12 cellular contexts compared by ENCODE assay signal in the genomic region with DNA sequence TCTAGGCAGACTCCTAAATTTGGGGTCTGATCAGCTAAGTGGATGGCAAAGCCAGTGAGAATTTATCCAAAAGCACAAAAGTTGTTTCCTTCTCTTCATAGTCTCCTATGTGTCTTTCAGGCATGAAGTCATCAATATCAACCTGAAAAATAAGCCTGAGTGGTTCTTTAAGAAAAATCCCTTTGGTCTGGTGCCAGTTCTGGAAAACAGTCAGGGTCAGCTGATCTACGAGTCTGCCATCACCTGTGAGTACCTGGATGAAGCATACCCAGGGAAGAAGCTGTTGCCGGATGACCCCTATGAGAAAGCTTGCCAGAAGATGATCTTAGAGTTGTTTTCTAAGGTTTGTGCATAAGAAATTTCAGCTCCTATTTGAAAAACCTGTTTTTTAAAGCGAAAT. TPM values are rescaled to one million over a fixed set of nuclear protein-coding genes. Genes with fewer than 3 reads are reported as not detected.
A peak's percentile ranks its signal among the peaks of the same experiment; 100 is the strongest.
DNase-seq lines count a peak whose midpoint lies in the region; ATAC-seq and TF ChIP-seq lines count a peak whose summit lies in the region.
"Had no signal": no experiment of that assay in that cellular context is flagged by ENCODE, and none has a peak within 500 bp of the region (broad histone marks: within the 10 kb centered on the region; RNA-seq: fewer than 3 reads in every experiment).

No MANE protein-coding gene starts in this region.

- in situ Hi-C loops in IMR-90 (cut with MboI; ENCODE audit: low sequenced_read_pairs): no loop called here

- BruUV-seq in IMR-90 (replicated peaks; lab: Mats Ljungman, UMichigan): no TSS peak

- H3K18ac ChIP-seq in IMR-90 (ENCODE audit: low read depth, low read length): no peak overlapping the region

- no peak overlapping the region for H2AK5ac ChIP-seq in IMR-90 (ENCODE audit: low read depth, low read length)

- no peak overlapping the region for H3K4me3 ChIP-seq in CD4-positive, CD25-positive, alpha-beta regulatory T cell (ENCODE audit: low read depth, low read length)
- no peak overlapping the region for H3K4me3 ChIP-seq in IMR-90 (ENCODE audit: insufficient read depth, low read depth, low read length)

- H3K14ac ChIP-seq in IMR-90 (replicated peaks; ENCODE audit: low read depth, low read length): no peak overlapping the region

- H3K79me1 ChIP-seq in IMR-90 (ENCODE audit: low read depth in 1 of 2, low read length in 2 of 2): peaks cover 21 to 47% of the 10 kb centered on the region in 2 experiments

- peaks cover 43% of the 10 kb centered on the region; the same call in 1 of the 2 replicates for H4K20me1 ChIP-seq in IMR-90 (ENCODE audit: insufficient read depth, low read length)

- H3K27ac ChIP-seq in CD4-positive, CD25-positive, alpha-beta regulatory T cell (ENCODE audit: insufficient read depth, low read length, poor library complexity, severe bottlenecking): no peak overlapping the region
- no peak overlapping the region for H3K27ac ChIP-seq in IMR-90 (ENCODE audit: insufficient read depth, low read length)

- no peak overlapping the region for H2BK15ac ChIP-seq in IMR-90 (ENCODE audit: low read depth, low read length)

- intact Hi-C loops in IMR-90 (cut with micrococcal nuclease): loop anchor here (1.0 kb wide), 1 partner anchor 29 kb away; no protein-coding TSS in a partner anchor

- peaks cover 4% of the 10 kb centered on the region for H3K27me3 Mint-ChIP-seq in CD4-positive, CD25-positive, alpha-beta regulatory T cell
- no peaks in the 10 kb centered on the region for H3K27me3 Mint-ChIP-seq in effector memory CD8-positive, alpha-beta T cell
- no peaks in the 10 kb centered on the region for H3K27me3 Mint-ChIP-seq in naive thymus-derived CD8-positive, alpha-beta T cell

- no peaks in the 10 kb centered on the region for H3K27me3 ChIP-seq in CD4-positive, CD25-positive, alpha-beta regulatory T cell (ENCODE audit: control insufficient read depth, insufficient read depth, low read length)
- no peaks in the 10 kb centered on the region for H3K27me3 ChIP-seq in IMR-90 (ENCODE audit: control insufficient read depth, insufficient read depth, low read length)

- H3K36me3 Mint-ChIP-seq in CD4-positive, CD25-positive, alpha-beta regulatory T cell: peaks cover 38% of the 10 kb centered on the region
- H3K36me3 Mint-ChIP-seq in effector memory CD8-positive, alpha-beta T cell (ENCODE audit: insufficient read depth): peaks cover 68% of the 10 kb centered on the region
- peaks cover 0 to 68% (median 12%) of the 10 kb centered on the region in 3 donors for H3K36me3 Mint-ChIP-seq in naive thymus-derived CD8-positive, alpha-beta T cell

- no peak overlapping the region for H2BK20ac ChIP-seq in IMR-90 (ENCODE audit: low read depth, low read length)

- H3K9me1 ChIP-seq in IMR-90 (ENCODE audit: insufficient read depth, low read length): peaks cover 14% of the 10 kb centered on the region; the same call in 1 of the 2 replicates

- peaks cover 35 to 80% (median 65%) of the 10 kb centered on the region in 4 donors for H3K4me1 Mint-ChIP-seq in CD4-positive, CD25-positive, alpha-beta regulatory T cell
- peaks cover 48 to 73% of the 10 kb centered on the region in 2 donors for H3K4me1 Mint-ChIP-seq in effector memory CD8-positive, alpha-beta T cell (ENCODE audit: low read depth in 2 of 2)
- peaks cover 35 to 82% (median 72%) of the 10 kb centered on the region in 4 donors for H3K4me1 Mint-ChIP-seq in naive thymus-derived CD8-positive, alpha-beta T cell

- peaks cover 56% of the 10 kb centered on the region for H3K36me3 ChIP-seq in CD4-positive, CD25-positive, alpha-beta regulatory T cell (ENCODE audit: control insufficient read depth, insufficient read depth, low read length)
- H3K36me3 ChIP-seq in IMR-90 (ENCODE audit: control insufficient read depth, insufficient read depth, low read length): peaks cover 35% of the 10 kb centered on the region

- no peak overlapping the region for H3K56ac ChIP-seq in IMR-90 (ENCODE audit: extremely low read depth, insufficient read depth, low read length)

- peak overlapping the region; percentile 70 for H2BK5ac ChIP-seq in IMR-90 (ENCODE audit: low read depth, low read length, poor library complexity, severe bottlenecking)

- no peak for ATAC-seq in CD4-positive, CD25-positive, alpha-beta regulatory T cell (ENCODE audit: low read depth in 2 of 2)
- ATAC-seq in IMR-90 (ENCODE audit: low read depth) (no peak), HG03159 (IDR thresholded peaks at IDR 0.05; ENCODE audit: unreplicated experiment) (no peak)
- no peak for ATAC-seq in effector memory CD8-positive, alpha-beta T cell (replicated peaks)
- ATAC-seq in naive thymus-derived CD8-positive, alpha-beta T cell: no peak

- CTCF ChIA-PET in IMR-90 (lab: Yijun Ruan, JAX): no interaction called here

- POLR2A ChIA-PET in IMR-90 (lab: Charles Lee; ENCODE audit: unreplicated experiment): no interaction called here
- POLR2A ChIA-PET in naive thymus-derived CD8-positive, alpha-beta T cell (lab: Charles Lee): interaction anchor here (0.7 to 1.8 kb wide), 3 partner anchors 10 to 352 kb away, joined by 3 to 10 read pairs (median 3); partner anchors contain the start of gene GSTO2

- H4K91ac ChIP-seq in IMR-90 (ENCODE audit: insufficient read depth, low read depth, low read length): no peak overlapping the region

- peak overlapping the region in 2 of 4 donors; percentile 20 to 30 for H3K4me3 Mint-ChIP-seq in CD4-positive, CD25-positive, alpha-beta regulatory T cell
- no peak overlapping the region for H3K4me3 Mint-ChIP-seq in effector memory CD8-positive, alpha-beta T cell
- H3K4me3 Mint-ChIP-seq in naive thymus-derived CD8-positive, alpha-beta T cell: no peak overlapping the region

- H2BK120ac ChIP-seq in IMR-90 (ENCODE audit: low read depth, low read length): no peak overlapping the region

- H2AK9ac ChIP-seq in IMR-90 (replicated peaks; ENCODE audit: low read depth, low read length, poor library complexity): no peak overlapping the region

- DNase-seq in CD4-positive, CD25-positive, alpha-beta regulatory T cell: no peak
- DNase-seq in IMR-90: no peak
- no peak for DNase-seq in effector memory CD8-positive, alpha-beta T cell
- no peak for DNase-seq in naive thymus-derived CD8-positive, alpha-beta T cell
- DNase-seq in Ammon's horn (ENCODE audit: low spot score): no peak
- no peak for DNase-seq in AG08396 (ENCODE audit: low spot score)
- no peak for DNase-seq in GM03348 (ENCODE audit: low spot score)
- DNase-seq: activated T-cell treated with anti-CD3 and anti-CD28 coated beads for 4 hours, Caco-2, midbrain, T1000 had no signal

- peak overlapping the region; percentile 79 to 89 (median 85) for H3K27ac Mint-ChIP-seq in CD4-positive, CD25-positive, alpha-beta regulatory T cell
- H3K27ac Mint-ChIP-seq in effector memory CD8-positive, alpha-beta T cell: peak overlapping the region; percentile 65 to 81
- peak overlapping the region; percentile 30 to 95 (median 73) for H3K27ac Mint-ChIP-seq in naive thymus-derived CD8-positive, alpha-beta T cell

- no peak overlapping the region for H4K5ac ChIP-seq in IMR-90 (ENCODE audit: low read depth, low read length)

- H2AFZ ChIP-seq in IMR-90 (replicated peaks; ENCODE audit: low read length, poor library complexity): no peak overlapping the region

- no peak for TF ChIP-seq RAD21 in IMR-90 (IDR thresholded peaks at IDR 0.05; ENCODE audit: low read length)

- H3K23ac ChIP-seq in IMR-90 (ENCODE audit: low read depth, low read length): peak overlapping the region; percentile 50; the same call in 1 of the 2 replicates

- no peak overlapping the region for H3K4me2 ChIP-seq in IMR-90 (ENCODE audit: low read depth, low read length)

- H3K4ac ChIP-seq in IMR-90 (ENCODE audit: low read depth, low read length): no peak overlapping the region

- TF ChIP-seq POLR2A in IMR-90 (IDR thresholded peaks at IDR 0.05; ENCODE audit: low read depth, low read length): 0 out of 2 replicates have a peak, but pooled peaks have one; percentile 24

- peaks cover 50% of the 10 kb centered on the region for H3K4me1 ChIP-seq in CD4-positive, CD25-positive, alpha-beta regulatory T cell (ENCODE audit: control insufficient read depth, insufficient read depth, low read length, poor library complexity, severe bottlenecking)
- peaks cover 9% of the 10 kb centered on the region for H3K4me1 ChIP-seq in IMR-90 (ENCODE audit: control insufficient read depth, insufficient read depth, low read length)

- no peak for TF ChIP-seq CTCF in IMR-90 (conservative IDR thresholded peaks at IDR 0.05; ENCODE audit: low read depth, low read length)

- WGBS in IMR-90 (ENCODE audit: extremely low coverage in 2 of 2, insufficient read length in 1 of 2), 2 experiments: no CpG with 5 or more reads among the region's 3 CpGs

- H3K9me3 ChIP-seq in CD4-positive, CD25-positive, alpha-beta regulatory T cell (ENCODE audit: control insufficient read depth in 2 of 2, low read length in 2 of 2): no peaks in the 10 kb centered on the region
- no peaks in the 10 kb centered on the region for H3K9me3 ChIP-seq in IMR-90 (ENCODE audit: control insufficient read depth, insufficient read depth, low read length)
- H3K9me3 ChIP-seq: Caco-2 had no signal

- H4K8ac ChIP-seq in IMR-90 (ENCODE audit: low read depth in 2 of 2, low read length in 2 of 2): no peak overlapping the region

- H3K9me3 Mint-ChIP-seq in CD4-positive, CD25-positive, alpha-beta regulatory T cell: no peaks in the 10 kb centered on the region
- no peaks in the 10 kb centered on the region for H3K9me3 Mint-ChIP-seq in effector memory CD8-positive, alpha-beta T cell
- no peaks in the 10 kb centered on the region for H3K9me3 Mint-ChIP-seq in naive thymus-derived CD8-positive, alpha-beta T cell

- dilution Hi-C loops in IMR-90 (cut with HindIII; ENCODE audit: low sequenced_read_pairs, unreplicated experiment): no loop called here

- H3K9ac ChIP-seq in IMR-90 (ENCODE audit: low read depth, low read length): no peak overlapping the region

RNA-seq across cellular contexts. Expression of gene GSTO1, which starts 4.8 kb away (rescaled TPM):
- 39.9 TPM for total RNA-seq in CD4-positive, CD25-positive, alpha-beta regulatory T cell
- 100 to 1,000 TPM; 176 to 199 (median 184) TPM for polyA plus RNA-seq in CD4-positive, CD25-positive, alpha-beta regulatory T cell
- 258 and 330 TPM in 2 replicates for total RNA-seq in IMR-90 (2012; rRNA removed)
- 186 and 189 TPM in 2 replicates for polyA plus RNA-seq in IMR-90 (2012; rRNA removed)
- polyA plus RNA-seq in IMR-90 (2012; cell fraction: cytosol; rRNA removed): 142 and 178 TPM in 2 replicates
- polyA plus RNA-seq in IMR-90 (2012; cell fraction: nucleus; rRNA removed; ENCODE audit: low replicate concordance): 39.1 and 96.8 TPM in 2 replicates
- 10 to 100 TPM; 38.7 to 44.3 TPM for total RNA-seq in naive thymus-derived CD8-positive, alpha-beta T cell
- 100 to 1,000 TPM; 119 to 135 (median 134) TPM for polyA plus RNA-seq in naive thymus-derived CD8-positive, alpha-beta T cell

RNA-seq across cellular contexts. Expression of gene GSTO2, which starts 9.5 kb away (rescaled TPM):
- 1.7 TPM for total RNA-seq in CD4-positive, CD25-positive, alpha-beta regulatory T cell
- polyA plus RNA-seq in CD4-positive, CD25-positive, alpha-beta regulatory T cell: 1 to 10 TPM in 2 of 4 donors, under 1 TPM in 2; 0.35 to 3.6 (median 1.1) TPM
- 1.9 and 2.3 TPM in 2 replicates for total RNA-seq in IMR-90 (2012; rRNA removed)
- polyA plus RNA-seq in IMR-90 (2012; rRNA removed): 1.1 and 1.4 TPM in 2 replicates
- polyA plus RNA-seq in IMR-90 (2012; cell fraction: cytosol; rRNA removed): 1.0 and 3.0 TPM in 2 replicates
- 1.2 and 2.8 TPM in 2 replicates for polyA plus RNA-seq in IMR-90 (2012; cell fraction: nucleus; rRNA removed; ENCODE audit: low replicate concordance)
- 1 to 10 TPM; 1.4 to 1.5 TPM for total RNA-seq in naive thymus-derived CD8-positive, alpha-beta T cell
- polyA plus RNA-seq in naive thymus-derived CD8-positive, alpha-beta T cell: 1 to 10 TPM in 2 of 3 donors, under 1 TPM in 1; 0.15 to 2.0 (median 1.1) TPM

RNA-seq across cellular contexts. Expression of gene CFAP43, which starts 27.3 kb away (rescaled TPM):
- total RNA-seq in CD4-positive, CD25-positive, alpha-beta regulatory T cell: not detected
- polyA plus RNA-seq in CD4-positive, CD25-positive, alpha-beta regulatory T cell: not detected
- under 0.01 TPM in 1 of 2 replicates, not detected in the other for total RNA-seq in IMR-90 (2012; rRNA removed)
- polyA plus RNA-seq in IMR-90 (2012; rRNA removed): 0.05 and 0.07 TPM in 2 replicates
- polyA plus RNA-seq in IMR-90 (2012; cell fraction: cytosol; rRNA removed): 0.04 TPM in 1 of 2 replicates, not detected in the other
- 0.02 TPM in 1 of 2 replicates, not detected in the other for polyA plus RNA-seq in IMR-90 (2012; cell fraction: nucleus; rRNA removed; ENCODE audit: low replicate concordance)
- under 1 TPM; 0.16 to 0.39 TPM for total RNA-seq in naive thymus-derived CD8-positive, alpha-beta T cell
- not detected for polyA plus RNA-seq in naive thymus-derived CD8-positive, alpha-beta T cell
